In the genomic region with DNA sequence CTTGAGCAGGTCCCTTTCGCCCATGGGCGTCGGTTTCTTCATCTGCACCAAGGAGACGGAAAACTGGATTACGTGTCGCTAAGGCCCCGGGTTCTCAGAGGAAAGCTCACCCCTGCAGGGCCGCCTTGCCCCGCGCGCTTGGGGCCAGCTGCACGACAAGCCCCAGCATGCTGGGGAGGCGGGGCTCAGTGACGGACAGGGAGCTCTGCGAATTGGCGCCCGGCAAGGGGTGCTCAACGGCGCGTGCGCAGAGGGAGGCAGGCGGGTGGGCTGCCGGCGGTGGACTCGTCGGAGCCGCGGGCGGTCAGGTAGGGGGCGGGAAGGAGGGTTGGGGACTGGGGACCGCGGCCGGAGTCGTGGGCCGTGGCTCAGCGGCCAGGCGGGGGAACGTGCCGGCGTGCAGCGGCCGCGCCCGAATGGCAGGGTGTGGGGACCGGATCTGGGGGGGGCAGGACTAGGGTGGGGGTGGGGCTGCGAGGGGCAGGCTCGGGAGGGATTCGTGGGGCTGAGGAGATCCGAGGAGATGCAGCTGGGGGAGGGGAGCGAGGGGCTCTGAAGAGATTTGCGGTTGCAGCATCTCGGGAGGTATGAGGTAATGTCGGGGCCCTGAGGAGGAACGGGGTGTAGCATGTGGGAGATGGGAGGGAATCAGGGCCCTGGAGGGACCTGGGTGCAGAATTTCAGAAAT, we compare ENCODE assay signal across 1 cellular context.
TF ChIP-seq lines count a peak whose summit lies in the region.

TRIM32 (plus strand) TSS at position 232 of the 688 bp plus-strand sequence. CDS start 10,438 bp downstream, outside the sequence.

TF ChIP-seq in HepG2, 621 proteins besides CTCF, POLR2A, EP300 and RAD21 (continued from another document and continues in another):
- no peak; the same call in 1 of the 2 replicates for TF ChIP-seq ZNF230 (CRISPR knock-in tag; IDR thresholded peaks at IDR 0.05)
- TF ChIP-seq HNRNPK (IDR thresholded peaks at IDR 0.05; ENCODE audit: low read depth, low read length, poor library complexity, severe bottlenecking), result peak; percentile 94
- peak; percentile 30 for TF ChIP-seq HNF4A (CRISPR knock-in tag; IDR thresholded peaks at IDR 0.05)
- peak; percentile 73; the same call in 1 of the 2 replicates for TF ChIP-seq MYC (CRISPR knock-in tag; IDR thresholded peaks at IDR 0.05; ENCODE audit: borderline replicate concordance)
- TF ChIP-seq, protein P1, sequence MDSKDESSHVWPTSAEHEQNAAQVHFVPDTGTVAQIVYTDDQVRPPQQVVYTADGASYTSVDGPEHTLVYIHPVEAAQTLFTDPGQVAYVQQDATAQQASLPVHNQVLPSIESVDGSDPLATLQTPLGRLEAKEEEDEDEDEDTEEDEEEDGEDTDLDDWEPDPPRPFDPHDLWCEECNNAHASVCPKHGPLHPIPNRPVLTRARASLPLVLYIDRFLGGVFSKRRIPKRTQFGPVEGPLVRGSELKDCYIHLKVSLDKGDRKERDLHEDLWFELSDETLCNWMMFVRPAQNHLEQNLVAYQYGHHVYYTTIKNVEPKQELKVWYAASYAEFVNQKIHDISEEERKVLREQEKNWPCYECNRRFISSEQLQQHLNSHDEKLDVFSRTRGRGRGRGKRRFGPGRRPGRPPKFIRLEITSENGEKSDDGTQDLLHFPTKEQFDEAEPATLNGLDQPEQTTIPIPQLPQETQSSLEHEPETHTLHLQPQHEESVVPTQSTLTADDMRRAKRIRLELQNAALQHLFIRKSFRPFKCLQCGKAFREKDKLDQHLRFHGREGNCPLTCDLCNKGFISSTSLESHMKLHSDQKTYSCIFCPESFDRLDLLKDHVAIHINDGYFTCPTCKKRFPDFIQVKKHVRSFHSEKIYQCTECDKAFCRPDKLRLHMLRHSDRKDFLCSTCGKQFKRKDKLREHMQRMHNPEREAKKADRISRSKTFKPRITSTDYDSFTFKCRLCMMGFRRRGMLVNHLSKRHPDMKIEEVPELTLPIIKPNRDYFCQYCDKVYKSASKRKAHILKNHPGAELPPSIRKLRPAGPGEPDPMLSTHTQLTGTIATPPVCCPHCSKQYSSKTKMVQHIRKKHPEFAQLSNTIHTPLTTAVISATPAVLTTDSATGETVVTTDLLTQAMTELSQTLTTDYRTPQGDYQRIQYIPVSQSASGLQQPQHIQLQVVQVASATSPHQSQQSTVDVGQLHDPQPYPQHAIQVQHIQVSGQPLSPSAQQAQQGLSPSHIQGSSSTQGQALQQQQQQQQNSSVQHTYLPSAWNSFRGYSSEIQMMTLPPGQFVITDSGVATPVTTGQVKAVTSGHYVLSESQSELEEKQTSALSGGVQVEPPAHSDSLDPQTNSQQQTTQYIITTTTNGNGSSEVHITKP (CRISPR knock-in tag; IDR thresholded peaks at IDR 0.05; ENCODE audit: low read depth), result 0 out of 2 replicates have a peak, but pooled peaks have one; percentile 27
- TF ChIP-seq ZNF446 (CRISPR knock-in tag; IDR thresholded peaks at IDR 0.05), result 0 out of 2 replicates have a peak, but pooled peaks have one; percentile 26
- TF ChIP-seq ZNF276 (CRISPR knock-in tag; IDR thresholded peaks at IDR 0.05; ENCODE audit: low read depth), result 0 out of 2 replicates have a peak, but pooled peaks have one; percentile 18
- TF ChIP-seq NFATC3 (CRISPR knock-in tag; IDR thresholded peaks at IDR 0.05), result no peak
- TF ChIP-seq, protein P2, sequence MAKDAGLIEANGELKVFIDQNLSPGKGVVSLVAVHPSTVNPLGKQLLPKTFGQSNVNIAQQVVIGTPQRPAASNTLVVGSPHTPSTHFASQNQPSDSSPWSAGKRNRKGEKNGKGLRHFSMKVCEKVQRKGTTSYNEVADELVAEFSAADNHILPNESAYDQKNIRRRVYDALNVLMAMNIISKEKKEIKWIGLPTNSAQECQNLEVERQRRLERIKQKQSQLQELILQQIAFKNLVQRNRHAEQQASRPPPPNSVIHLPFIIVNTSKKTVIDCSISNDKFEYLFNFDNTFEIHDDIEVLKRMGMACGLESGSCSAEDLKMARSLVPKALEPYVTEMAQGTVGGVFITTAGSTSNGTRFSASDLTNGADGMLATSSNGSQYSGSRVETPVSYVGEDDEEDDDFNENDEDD (CRISPR knock-in tag; IDR thresholded peaks at IDR 0.05; ENCODE audit: borderline replicate concordance), result peak; percentile 83; the same call in 1 of the 2 replicates
- TF ChIP-seq ZNF274 (CRISPR knock-in tag; IDR thresholded peaks at IDR 0.05), result 0 out of 2 replicates have a peak, but pooled peaks have one; percentile 74
- peak; percentile 54; the same call in 1 of the 2 replicates for TF ChIP-seq TGIF2 (CRISPR knock-in tag; IDR thresholded peaks at IDR 0.05)
- TF ChIP-seq SIX4 (CRISPR knock-in tag; IDR thresholded peaks at IDR 0.05), result 0 out of 2 replicates have a peak, but pooled peaks have one; percentile 38
- TF ChIP-seq ISL2 (CRISPR knock-in tag; IDR thresholded peaks at IDR 0.05), result no peak
- TF ChIP-seq, protein P3, sequence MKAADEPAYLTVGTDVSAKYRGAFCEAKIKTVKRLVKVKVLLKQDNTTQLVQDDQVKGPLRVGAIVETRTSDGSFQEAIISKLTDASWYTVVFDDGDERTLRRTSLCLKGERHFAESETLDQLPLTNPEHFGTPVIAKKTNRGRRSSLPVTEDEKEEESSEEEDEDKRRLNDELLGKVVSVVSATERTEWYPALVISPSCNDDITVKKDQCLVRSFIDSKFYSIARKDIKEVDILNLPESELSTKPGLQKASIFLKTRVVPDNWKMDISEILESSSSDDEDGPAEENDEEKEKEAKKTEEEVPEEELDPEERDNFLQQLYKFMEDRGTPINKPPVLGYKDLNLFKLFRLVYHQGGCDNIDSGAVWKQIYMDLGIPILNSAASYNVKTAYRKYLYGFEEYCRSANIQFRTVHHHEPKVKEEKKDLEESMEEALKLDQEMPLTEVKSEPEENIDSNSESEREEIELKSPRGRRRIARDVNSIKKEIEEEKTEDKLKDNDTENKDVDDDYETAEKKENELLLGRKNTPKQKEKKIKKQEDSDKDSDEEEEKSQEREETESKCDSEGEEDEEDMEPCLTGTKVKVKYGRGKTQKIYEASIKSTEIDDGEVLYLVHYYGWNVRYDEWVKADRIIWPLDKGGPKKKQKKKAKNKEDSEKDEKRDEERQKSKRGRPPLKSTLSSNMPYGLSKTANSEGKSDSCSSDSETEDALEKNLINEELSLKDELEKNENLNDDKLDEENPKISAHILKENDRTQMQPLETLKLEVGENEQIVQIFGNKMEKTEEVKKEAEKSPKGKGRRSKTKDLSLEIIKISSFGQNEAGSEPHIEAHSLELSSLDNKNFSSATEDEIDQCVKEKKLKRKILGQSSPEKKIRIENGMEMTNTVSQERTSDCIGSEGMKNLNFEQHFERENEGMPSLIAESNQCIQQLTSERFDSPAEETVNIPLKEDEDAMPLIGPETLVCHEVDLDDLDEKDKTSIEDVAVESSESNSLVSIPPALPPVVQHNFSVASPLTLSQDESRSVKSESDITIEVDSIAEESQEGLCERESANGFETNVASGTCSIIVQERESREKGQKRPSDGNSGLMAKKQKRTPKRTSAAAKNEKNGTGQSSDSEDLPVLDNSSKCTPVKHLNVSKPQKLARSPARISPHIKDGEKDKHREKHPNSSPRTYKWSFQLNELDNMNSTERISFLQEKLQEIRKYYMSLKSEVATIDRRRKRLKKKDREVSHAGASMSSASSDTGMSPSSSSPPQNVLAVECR (CRISPR knock-in tag; IDR thresholded peaks at IDR 0.05; ENCODE audit: borderline replicate concordance), result peak; percentile 72; the same call in 1 of the 2 replicates
- TF ChIP-seq, protein P4, sequence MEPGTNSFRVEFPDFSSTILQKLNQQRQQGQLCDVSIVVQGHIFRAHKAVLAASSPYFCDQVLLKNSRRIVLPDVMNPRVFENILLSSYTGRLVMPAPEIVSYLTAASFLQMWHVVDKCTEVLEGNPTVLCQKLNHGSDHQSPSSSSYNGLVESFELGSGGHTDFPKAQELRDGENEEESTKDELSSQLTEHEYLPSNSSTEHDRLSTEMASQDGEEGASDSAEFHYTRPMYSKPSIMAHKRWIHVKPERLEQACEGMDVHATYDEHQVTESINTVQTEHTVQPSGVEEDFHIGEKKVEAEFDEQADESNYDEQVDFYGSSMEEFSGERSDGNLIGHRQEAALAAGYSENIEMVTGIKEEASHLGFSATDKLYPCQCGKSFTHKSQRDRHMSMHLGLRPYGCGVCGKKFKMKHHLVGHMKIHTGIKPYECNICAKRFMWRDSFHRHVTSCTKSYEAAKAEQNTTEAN (CRISPR knock-in tag; conservative IDR thresholded peaks at IDR 0.05), result 0 out of 2 replicates have a peak, but pooled peaks have one; percentile 30
- peak; percentile 42 for TF ChIP-seq XRCC5 (optimal IDR thresholded peaks at IDR 0.05; ENCODE audit: low read length)
- 0 out of 2 replicates have a peak, but pooled peaks have one; percentile 28 for TF ChIP-seq ZFP36L1 (CRISPR knock-in tag; IDR thresholded peaks at IDR 0.05)
- 0 out of 2 replicates have a peak, but pooled peaks have one; percentile 26 for TF ChIP-seq ZBTB21 (CRISPR knock-in tag; IDR thresholded peaks at IDR 0.05)
- TF ChIP-seq JUND (CRISPR knock-in tag; IDR thresholded peaks at IDR 0.05), result no peak
- peak; percentile 70; the same call in 1 of the 2 replicates for TF ChIP-seq GATA4 (IDR thresholded peaks at IDR 0.05; ENCODE audit: borderline replicate concordance, low read depth)
- TF ChIP-seq ZNF781 (CRISPR knock-in tag; IDR thresholded peaks at IDR 0.05; ENCODE audit: borderline replicate concordance, not compliant biosample characterization), result peak; percentile 22
- TF ChIP-seq LRRFIP1 (CRISPR knock-in tag; conservative IDR thresholded peaks at IDR 0.05), result no peak
- peak; percentile 79; the same call in 1 of the 2 replicates for TF ChIP-seq ZNF232 (CRISPR knock-in tag; IDR thresholded peaks at IDR 0.05; ENCODE audit: borderline replicate concordance)
- peak; percentile 81 for TF ChIP-seq NFYB (CRISPR knock-in tag; IDR thresholded peaks at IDR 0.05)
- 0 out of 2 replicates have a peak, but pooled peaks have one; percentile 32 for TF ChIP-seq GMEB1 (CRISPR knock-in tag; IDR thresholded peaks at IDR 0.05; ENCODE audit: borderline replicate concordance)
- TF ChIP-seq ZSCAN29 (CRISPR knock-in tag; conservative IDR thresholded peaks at IDR 0.05), result peak; percentile 60; the same call in 1 of the 2 replicates
- 0 out of 2 replicates have a peak, but pooled peaks have one; percentile 9 for TF ChIP-seq RARA (CRISPR knock-in tag; IDR thresholded peaks at IDR 0.05)
- TF ChIP-seq SP4 (CRISPR knock-in tag; IDR thresholded peaks at IDR 0.05), result peak; percentile 20; the same call in 1 of the 2 replicates
- peak; percentile 75; the same call in 1 of the 2 replicates for TF ChIP-seq SALL1 (CRISPR knock-in tag; IDR thresholded peaks at IDR 0.05)
- TF ChIP-seq ZNF792 (CRISPR knock-in tag; IDR thresholded peaks at IDR 0.05), result peak; percentile 68
- peak; percentile 71; the same call in 1 of the 2 replicates for TF ChIP-seq DMAP1 (CRISPR knock-in tag; IDR thresholded peaks at IDR 0.05)
- TF ChIP-seq ZNF260 (CRISPR knock-in tag; IDR thresholded peaks at IDR 0.05; ENCODE audit: borderline replicate concordance, low read depth), result no peak
- 0 out of 2 replicates have a peak, but pooled peaks have one; percentile 40 for TF ChIP-seq ZNF598 (CRISPR knock-in tag; IDR thresholded peaks at IDR 0.05; ENCODE audit: borderline replicate concordance)
- 0 out of 2 replicates have a peak, but pooled peaks have one; percentile 13 for TF ChIP-seq MEF2D (CRISPR knock-in tag; IDR thresholded peaks at IDR 0.05)
- TF ChIP-seq ELF3 (CRISPR knock-in tag; IDR thresholded peaks at IDR 0.05), result peak; percentile 29; the same call in 1 of the 2 replicates
- TF ChIP-seq ZNF136 (CRISPR knock-in tag; IDR thresholded peaks at IDR 0.05; ENCODE audit: low read depth), result no peak
- TF ChIP-seq ATF7 (IDR thresholded peaks at IDR 0.05), result no peak
- no peak for TF ChIP-seq ATF7 (CRISPR knock-in tag; IDR thresholded peaks at IDR 0.05)
- TF ChIP-seq ZNF138 (CRISPR knock-in tag; IDR thresholded peaks at IDR 0.05; ENCODE audit: low read depth), result peak; percentile 40; the same call in 1 of the 2 replicates
- peak; percentile 93 for TF ChIP-seq SP2 (CRISPR knock-in tag; IDR thresholded peaks at IDR 0.05)
- peak; percentile 53 for TF ChIP-seq HNRNPLL (IDR thresholded peaks at IDR 0.05; ENCODE audit: low read depth, low read length, poor library complexity, severe bottlenecking)
- TF ChIP-seq IRX3 (CRISPR knock-in tag; IDR thresholded peaks at IDR 0.05; ENCODE audit: borderline replicate concordance, low read depth), result no peak
